1 cellular context compared by ENCODE assay signal in genomic region chr14:34981743-34982420, GRCh38.
TF ChIP-seq lines count a peak whose summit lies in the region.

No MANE protein-coding gene starts in this region.

TF ChIP-seq in HepG2, 621 proteins besides CTCF, POLR2A, EP300 and RAD21 (continued from another document and continues in another):
- TF ChIP-seq, protein P1, sequence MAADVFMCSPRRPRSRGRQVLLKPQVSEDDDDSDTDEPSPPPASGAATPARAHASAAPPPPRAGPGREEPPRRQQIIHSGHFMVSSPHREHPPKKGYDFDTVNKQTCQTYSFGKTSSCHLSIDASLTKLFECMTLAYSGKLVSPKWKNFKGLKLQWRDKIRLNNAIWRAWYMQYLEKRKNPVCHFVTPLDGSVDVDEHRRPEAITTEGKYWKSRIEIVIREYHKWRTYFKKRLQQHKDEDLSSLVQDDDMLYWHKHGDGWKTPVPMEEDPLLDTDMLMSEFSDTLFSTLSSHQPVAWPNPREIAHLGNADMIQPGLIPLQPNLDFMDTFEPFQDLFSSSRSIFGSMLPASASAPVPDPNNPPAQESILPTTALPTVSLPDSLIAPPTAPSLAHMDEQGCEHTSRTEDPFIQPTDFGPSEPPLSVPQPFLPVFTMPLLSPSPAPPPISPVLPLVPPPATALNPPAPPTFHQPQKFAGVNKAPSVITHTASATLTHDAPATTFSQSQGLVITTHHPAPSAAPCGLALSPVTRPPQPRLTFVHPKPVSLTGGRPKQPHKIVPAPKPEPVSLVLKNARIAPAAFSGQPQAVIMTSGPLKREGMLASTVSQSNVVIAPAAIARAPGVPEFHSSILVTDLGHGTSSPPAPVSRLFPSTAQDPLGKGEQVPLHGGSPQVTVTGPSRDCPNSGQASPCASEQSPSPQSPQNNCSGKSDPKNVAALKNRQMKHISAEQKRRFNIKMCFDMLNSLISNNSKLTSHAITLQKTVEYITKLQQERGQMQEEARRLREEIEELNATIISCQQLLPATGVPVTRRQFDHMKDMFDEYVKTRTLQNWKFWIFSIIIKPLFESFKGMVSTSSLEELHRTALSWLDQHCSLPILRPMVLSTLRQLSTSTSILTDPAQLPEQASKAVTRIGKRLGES (CRISPR knock-in tag; IDR thresholded peaks at IDR 0.05; ENCODE audit: borderline replicate concordance): no peak
- no peak for TF ChIP-seq ZBTB38 (CRISPR knock-in tag; IDR thresholded peaks at IDR 0.05)
- peak; percentile 92; the same call in 1 of the 2 replicates for TF ChIP-seq ZBTB8A (CRISPR knock-in tag; IDR thresholded peaks at IDR 0.05; ENCODE audit: borderline replicate concordance, low read depth)
- TF ChIP-seq SP4 (CRISPR knock-in tag; IDR thresholded peaks at IDR 0.05): no peak
- no peak for TF ChIP-seq HHEX (CRISPR knock-in tag; IDR thresholded peaks at IDR 0.05)
- TF ChIP-seq, protein P2, sequence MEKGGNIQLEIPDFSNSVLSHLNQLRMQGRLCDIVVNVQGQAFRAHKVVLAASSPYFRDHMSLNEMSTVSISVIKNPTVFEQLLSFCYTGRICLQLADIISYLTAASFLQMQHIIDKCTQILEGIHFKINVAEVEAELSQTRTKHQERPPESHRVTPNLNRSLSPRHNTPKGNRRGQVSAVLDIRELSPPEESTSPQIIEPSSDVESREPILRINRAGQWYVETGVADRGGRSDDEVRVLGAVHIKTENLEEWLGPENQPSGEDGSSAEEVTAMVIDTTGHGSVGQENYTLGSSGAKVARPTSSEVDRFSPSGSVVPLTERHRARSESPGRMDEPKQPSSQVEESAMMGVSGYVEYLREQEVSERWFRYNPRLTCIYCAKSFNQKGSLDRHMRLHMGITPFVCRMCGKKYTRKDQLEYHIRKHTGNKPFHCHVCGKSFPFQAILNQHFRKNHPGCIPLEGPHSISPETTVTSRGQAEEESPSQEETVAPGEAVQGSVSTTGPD (CRISPR knock-in tag; IDR thresholded peaks at IDR 0.05): peak; percentile 20; the same call in 1 of the 2 replicates
- TF ChIP-seq, protein P3, sequence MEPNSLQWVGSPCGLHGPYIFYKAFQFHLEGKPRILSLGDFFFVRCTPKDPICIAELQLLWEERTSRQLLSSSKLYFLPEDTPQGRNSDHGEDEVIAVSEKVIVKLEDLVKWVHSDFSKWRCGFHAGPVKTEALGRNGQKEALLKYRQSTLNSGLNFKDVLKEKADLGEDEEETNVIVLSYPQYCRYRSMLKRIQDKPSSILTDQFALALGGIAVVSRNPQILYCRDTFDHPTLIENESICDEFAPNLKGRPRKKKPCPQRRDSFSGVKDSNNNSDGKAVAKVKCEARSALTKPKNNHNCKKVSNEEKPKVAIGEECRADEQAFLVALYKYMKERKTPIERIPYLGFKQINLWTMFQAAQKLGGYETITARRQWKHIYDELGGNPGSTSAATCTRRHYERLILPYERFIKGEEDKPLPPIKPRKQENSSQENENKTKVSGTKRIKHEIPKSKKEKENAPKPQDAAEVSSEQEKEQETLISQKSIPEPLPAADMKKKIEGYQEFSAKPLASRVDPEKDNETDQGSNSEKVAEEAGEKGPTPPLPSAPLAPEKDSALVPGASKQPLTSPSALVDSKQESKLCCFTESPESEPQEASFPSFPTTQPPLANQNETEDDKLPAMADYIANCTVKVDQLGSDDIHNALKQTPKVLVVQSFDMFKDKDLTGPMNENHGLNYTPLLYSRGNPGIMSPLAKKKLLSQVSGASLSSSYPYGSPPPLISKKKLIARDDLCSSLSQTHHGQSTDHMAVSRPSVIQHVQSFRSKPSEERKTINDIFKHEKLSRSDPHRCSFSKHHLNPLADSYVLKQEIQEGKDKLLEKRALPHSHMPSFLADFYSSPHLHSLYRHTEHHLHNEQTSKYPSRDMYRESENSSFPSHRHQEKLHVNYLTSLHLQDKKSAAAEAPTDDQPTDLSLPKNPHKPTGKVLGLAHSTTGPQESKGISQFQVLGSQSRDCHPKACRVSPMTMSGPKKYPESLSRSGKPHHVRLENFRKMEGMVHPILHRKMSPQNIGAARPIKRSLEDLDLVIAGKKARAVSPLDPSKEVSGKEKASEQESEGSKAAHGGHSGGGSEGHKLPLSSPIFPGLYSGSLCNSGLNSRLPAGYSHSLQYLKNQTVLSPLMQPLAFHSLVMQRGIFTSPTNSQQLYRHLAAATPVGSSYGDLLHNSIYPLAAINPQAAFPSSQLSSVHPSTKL (CRISPR knock-in tag; IDR thresholded peaks at IDR 0.05): no peak
- peak; percentile 99 for TF ChIP-seq NRL (CRISPR knock-in tag; IDR thresholded peaks at IDR 0.05; ENCODE audit: borderline replicate concordance)
- no peak for TF ChIP-seq ZNF343 (CRISPR knock-in tag; IDR thresholded peaks at IDR 0.05)
- TF ChIP-seq, protein P4, sequence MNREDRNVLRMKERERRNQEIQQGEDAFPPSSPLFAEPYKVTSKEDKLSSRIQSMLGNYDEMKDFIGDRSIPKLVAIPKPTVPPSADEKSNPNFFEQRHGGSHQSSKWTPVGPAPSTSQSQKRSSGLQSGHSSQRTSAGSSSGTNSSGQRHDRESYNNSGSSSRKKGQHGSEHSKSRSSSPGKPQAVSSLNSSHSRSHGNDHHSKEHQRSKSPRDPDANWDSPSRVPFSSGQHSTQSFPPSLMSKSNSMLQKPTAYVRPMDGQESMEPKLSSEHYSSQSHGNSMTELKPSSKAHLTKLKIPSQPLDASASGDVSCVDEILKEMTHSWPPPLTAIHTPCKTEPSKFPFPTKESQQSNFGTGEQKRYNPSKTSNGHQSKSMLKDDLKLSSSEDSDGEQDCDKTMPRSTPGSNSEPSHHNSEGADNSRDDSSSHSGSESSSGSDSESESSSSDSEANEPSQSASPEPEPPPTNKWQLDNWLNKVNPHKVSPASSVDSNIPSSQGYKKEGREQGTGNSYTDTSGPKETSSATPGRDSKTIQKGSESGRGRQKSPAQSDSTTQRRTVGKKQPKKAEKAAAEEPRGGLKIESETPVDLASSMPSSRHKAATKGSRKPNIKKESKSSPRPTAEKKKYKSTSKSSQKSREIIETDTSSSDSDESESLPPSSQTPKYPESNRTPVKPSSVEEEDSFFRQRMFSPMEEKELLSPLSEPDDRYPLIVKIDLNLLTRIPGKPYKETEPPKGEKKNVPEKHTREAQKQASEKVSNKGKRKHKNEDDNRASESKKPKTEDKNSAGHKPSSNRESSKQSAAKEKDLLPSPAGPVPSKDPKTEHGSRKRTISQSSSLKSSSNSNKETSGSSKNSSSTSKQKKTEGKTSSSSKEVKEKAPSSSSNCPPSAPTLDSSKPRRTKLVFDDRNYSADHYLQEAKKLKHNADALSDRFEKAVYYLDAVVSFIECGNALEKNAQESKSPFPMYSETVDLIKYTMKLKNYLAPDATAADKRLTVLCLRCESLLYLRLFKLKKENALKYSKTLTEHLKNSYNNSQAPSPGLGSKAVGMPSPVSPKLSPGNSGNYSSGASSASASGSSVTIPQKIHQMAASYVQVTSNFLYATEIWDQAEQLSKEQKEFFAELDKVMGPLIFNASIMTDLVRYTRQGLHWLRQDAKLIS (CRISPR knock-in tag; IDR thresholded peaks at IDR 0.05): no peak
- TF ChIP-seq STAG1 (CRISPR knock-in tag; IDR thresholded peaks at IDR 0.05): no peak
- TF ChIP-seq FIP1L1 (IDR thresholded peaks at IDR 0.05; ENCODE audit: borderline replicate concordance, insufficient read depth, low read depth, low read length): no peak
- TF ChIP-seq, protein P5, sequence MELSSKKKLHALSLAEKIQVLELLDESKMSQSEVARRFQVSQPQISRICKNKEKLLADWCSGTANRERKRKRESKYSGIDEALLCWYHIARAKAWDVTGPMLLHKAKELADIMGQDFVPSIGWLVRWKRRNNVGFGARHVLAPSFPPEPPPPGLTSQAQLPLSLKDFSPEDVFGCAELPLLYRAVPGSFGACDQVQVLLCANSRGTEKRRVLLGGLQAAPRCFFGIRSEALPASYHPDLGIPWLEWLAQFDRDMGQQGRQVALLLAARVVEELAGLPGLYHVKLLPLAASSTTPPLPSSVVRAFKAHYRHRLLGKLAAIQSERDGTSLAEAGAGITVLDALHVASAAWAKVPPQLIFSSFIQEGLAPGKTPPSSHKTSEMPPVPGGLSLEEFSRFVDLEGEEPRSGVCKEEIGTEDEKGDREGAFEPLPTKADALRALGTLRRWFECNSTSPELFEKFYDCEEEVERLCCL (CRISPR knock-in tag; IDR thresholded peaks at IDR 0.05; ENCODE audit: borderline replicate concordance): no peak
- TF ChIP-seq ATRX (CRISPR knock-in tag; IDR thresholded peaks at IDR 0.05; ENCODE audit: borderline replicate concordance): 0 out of 2 replicates have a peak, but pooled peaks have one; percentile 79
- no peak; the same call in 1 of the 2 replicates for TF ChIP-seq ZNF570 (CRISPR knock-in tag; IDR thresholded peaks at IDR 0.05; ENCODE audit: borderline replicate concordance)
- TF ChIP-seq, protein P6, sequence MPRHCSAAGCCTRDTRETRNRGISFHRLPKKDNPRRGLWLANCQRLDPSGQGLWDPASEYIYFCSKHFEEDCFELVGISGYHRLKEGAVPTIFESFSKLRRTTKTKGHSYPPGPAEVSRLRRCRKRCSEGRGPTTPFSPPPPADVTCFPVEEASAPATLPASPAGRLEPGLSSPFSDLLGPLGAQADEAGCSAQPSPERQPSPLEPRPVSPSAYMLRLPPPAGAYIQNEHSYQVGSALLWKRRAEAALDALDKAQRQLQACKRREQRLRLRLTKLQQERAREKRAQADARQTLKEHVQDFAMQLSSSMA (CRISPR knock-in tag; IDR thresholded peaks at IDR 0.05): no peak
- TF ChIP-seq BCLAF1 (IDR thresholded peaks at IDR 0.05): no peak
- TF ChIP-seq THAP8 (CRISPR knock-in tag; IDR thresholded peaks at IDR 0.05; ENCODE audit: borderline replicate concordance): peak; percentile 73; the same call in 1 of the 2 replicates
- peak; percentile 98; the same call in 1 of the 2 replicates for TF ChIP-seq ZNF251 (CRISPR knock-in tag; IDR thresholded peaks at IDR 0.05)
- no peak for TF ChIP-seq SYNCRIP (IDR thresholded peaks at IDR 0.05; ENCODE audit: insufficient read depth, low read depth, low read length)
- TF ChIP-seq SMAD3 (CRISPR knock-in tag; IDR thresholded peaks at IDR 0.05): no peak
- TF ChIP-seq RORA (CRISPR knock-in tag; IDR thresholded peaks at IDR 0.05): no peak
- peak; percentile 61 for TF ChIP-seq ARHGAP35 (CRISPR knock-in tag; IDR thresholded peaks at IDR 0.05; ENCODE audit: borderline replicate concordance)
- peak; percentile 39; the same call in 1 of the 2 replicates for TF ChIP-seq ZNF644 (CRISPR knock-in tag; IDR thresholded peaks at IDR 0.05; ENCODE audit: low read depth)
- TF ChIP-seq, protein P7, sequence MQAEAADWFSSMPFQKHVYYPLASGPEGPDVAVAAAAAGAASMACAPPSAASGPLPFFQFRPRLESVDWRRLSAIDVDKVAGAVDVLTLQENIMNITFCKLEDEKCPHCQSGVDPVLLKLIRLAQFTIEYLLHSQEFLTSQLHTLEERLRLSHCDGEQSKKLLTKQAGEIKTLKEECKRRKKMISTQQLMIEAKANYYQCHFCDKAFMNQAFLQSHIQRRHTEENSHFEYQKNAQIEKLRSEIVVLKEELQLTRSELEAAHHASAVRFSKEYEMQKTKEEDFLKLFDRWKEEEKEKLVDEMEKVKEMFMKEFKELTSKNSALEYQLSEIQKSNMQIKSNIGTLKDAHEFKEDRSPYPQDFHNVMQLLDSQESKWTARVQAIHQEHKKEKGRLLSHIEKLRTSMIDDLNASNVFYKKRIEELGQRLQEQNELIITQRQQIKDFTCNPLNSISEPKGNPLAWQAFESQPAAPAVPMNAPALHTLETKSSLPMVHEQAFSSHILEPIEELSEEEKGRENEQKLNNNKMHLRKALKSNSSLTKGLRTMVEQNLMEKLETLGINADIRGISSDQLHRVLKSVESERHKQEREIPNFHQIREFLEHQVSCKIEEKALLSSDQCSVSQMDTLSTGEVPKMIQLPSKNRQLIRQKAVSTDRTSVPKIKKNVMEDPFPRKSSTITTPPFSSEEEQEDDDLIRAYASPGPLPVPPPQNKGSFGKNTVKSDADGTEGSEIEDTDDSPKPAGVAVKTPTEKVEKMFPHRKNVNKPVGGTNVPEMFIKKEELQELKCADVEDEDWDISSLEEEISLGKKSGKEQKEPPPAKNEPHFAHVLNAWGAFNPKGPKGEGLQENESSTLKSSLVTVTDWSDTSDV (CRISPR knock-in tag; IDR thresholded peaks at IDR 0.05): no peak
- TF ChIP-seq, protein P8, sequence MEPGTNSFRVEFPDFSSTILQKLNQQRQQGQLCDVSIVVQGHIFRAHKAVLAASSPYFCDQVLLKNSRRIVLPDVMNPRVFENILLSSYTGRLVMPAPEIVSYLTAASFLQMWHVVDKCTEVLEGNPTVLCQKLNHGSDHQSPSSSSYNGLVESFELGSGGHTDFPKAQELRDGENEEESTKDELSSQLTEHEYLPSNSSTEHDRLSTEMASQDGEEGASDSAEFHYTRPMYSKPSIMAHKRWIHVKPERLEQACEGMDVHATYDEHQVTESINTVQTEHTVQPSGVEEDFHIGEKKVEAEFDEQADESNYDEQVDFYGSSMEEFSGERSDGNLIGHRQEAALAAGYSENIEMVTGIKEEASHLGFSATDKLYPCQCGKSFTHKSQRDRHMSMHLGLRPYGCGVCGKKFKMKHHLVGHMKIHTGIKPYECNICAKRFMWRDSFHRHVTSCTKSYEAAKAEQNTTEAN (CRISPR knock-in tag; conservative IDR thresholded peaks at IDR 0.05): no peak
- peak; percentile 7; the same call in 1 of the 2 replicates for TF ChIP-seq ZFP41 (CRISPR knock-in tag; IDR thresholded peaks at IDR 0.05; ENCODE audit: borderline replicate concordance)
- no peak for TF ChIP-seq ZNF460 (CRISPR knock-in tag; IDR thresholded peaks at IDR 0.05; ENCODE audit: borderline replicate concordance)
- TF ChIP-seq ZNF484 (CRISPR knock-in tag; IDR thresholded peaks at IDR 0.05; ENCODE audit: borderline replicate concordance, low read depth): 0 out of 2 replicates have a peak, but pooled peaks have one; percentile 16
